ENCODE assay signal across 12 cellular contexts in genomic region chr12:93415723-93416464, GRCh38. TPM values are rescaled to one million over a fixed set of nuclear protein-coding genes. Genes with fewer than 3 reads are reported as not detected.
DNase-seq lines count a peak whose midpoint lies in the region; ATAC-seq and TF ChIP-seq lines count a peak whose summit lies in the region.
"Had no signal": no experiment of that assay in that cellular context is flagged by ENCODE, and none has a peak within 500 bp of the region (broad histone marks: within the 10 kb centered on the region; RNA-seq: fewer than 3 reads in every experiment).

No MANE protein-coding gene starts in this region.

- no peak overlapping the region for H3K4me3 ChIP-seq in fibroblast of mammary gland (ENCODE audit: control insufficient read depth, low read depth, low read length)
- H3K4me3 ChIP-seq: PC-9, tibial nerve had no signal

- H3K4me3 Mint-ChIP-seq in activated CD4-positive, alpha-beta T cell treated with anti-CD3 and anti-CD28 coated beads, Interleukin-2, amount 10 ng/mL, durations not matched to agents 24 days and 14 days = peak overlapping the region; percentile 72

- peak; percentile 56 for DNase-seq in activated CD4-positive, alpha-beta T cell treated with anti-CD3 and anti-CD28 coated beads, Interleukin-2, amount 10 ng/mL, durations not matched to agents 24 days and 14 days
- no peak for DNase-seq in activated CD4-positive, alpha-beta T cell treated with anti-CD3 and anti-CD28 coated beads for 48 hours
- DNase-seq in RPMI7951 (ENCODE audit: low read depth) = peak; percentile 59
- DNase-seq in fibroblast of mammary gland (ENCODE audit: low read depth) = peak; percentile 62
- no peak for DNase-seq in stimulated activated naive CD8-positive, alpha-beta T cell treated with anti-CD3 and anti-CD28 coated beads, Interleukin-15, Interleukin-2, amounts not matched to agents 100 U/mL and 50 U/mL, for 24 hours
- DNase-seq in retina = no peak
- DNase-seq in MV-4-11 (lab: John Stamatoyannopoulos, UW) = no peak
- DNase-seq: hippocampal formation, PC-9 had no signal

- no peak for TF ChIP-seq CTCF in fibroblast of mammary gland (conservative IDR thresholded peaks at IDR 0.05; ENCODE audit: control insufficient read depth, insufficient read depth, low read depth, low read length)

- H3K27me3 Mint-ChIP-seq in activated CD4-positive, alpha-beta T cell treated with anti-CD3 and anti-CD28 coated beads, Interleukin-2, amount 10 ng/mL, durations not matched to agents 24 days and 14 days = no peaks in the 10 kb centered on the region

- H3K36me3 Mint-ChIP-seq in activated CD4-positive, alpha-beta T cell treated with anti-CD3 and anti-CD28 coated beads, Interleukin-2, amount 10 ng/mL, durations not matched to agents 24 days and 14 days (ENCODE audit: low read depth) = peaks cover 28% of the 10 kb centered on the region

- H3K9me3 Mint-ChIP-seq in activated CD4-positive, alpha-beta T cell treated with anti-CD3 and anti-CD28 coated beads, Interleukin-2, amount 10 ng/mL, durations not matched to agents 24 days and 14 days = no peaks in the 10 kb centered on the region

- peaks cover 65% of the 10 kb centered on the region for H3K4me1 Mint-ChIP-seq in activated CD4-positive, alpha-beta T cell treated with anti-CD3 and anti-CD28 coated beads, Interleukin-2, amount 10 ng/mL, durations not matched to agents 24 days and 14 days

- intact Hi-C loops in activated CD4-positive, alpha-beta T cell treated with anti-CD3 and anti-CD28 coated beads, Interleukin-2, amount 10 ng/mL, durations not matched to agents 24 days and 14 days (cut with micrococcal nuclease) = loop anchor here (2.0 to 10.0 kb wide), 4 partner anchors 27 to 689 kb away; partner anchors contain the start of gene EEA1

- ATAC-seq in stimulated activated naive CD8-positive, alpha-beta T cell treated with anti-CD3 and anti-CD28 coated beads, Interleukin-15, Interleukin-2, amounts not matched to agents 100 U/mL and 50 U/mL, for 24 hours = peak; percentile 68
- no peak for ATAC-seq in HG03139 (IDR thresholded peaks at IDR 0.05; ENCODE audit: unreplicated experiment)
- ATAC-seq: sciatic nerve had no signal

- H3K27ac Mint-ChIP-seq in activated CD4-positive, alpha-beta T cell treated with anti-CD3 and anti-CD28 coated beads, Interleukin-2, amount 10 ng/mL, durations not matched to agents 24 days and 14 days = peak overlapping the region; percentile 86

RNA-seq across cellular contexts. Expression of gene UBE2N, which starts 25.9 kb away (rescaled TPM):
- 225 and 243 TPM in 2 replicates for total RNA-seq in activated CD4-positive, alpha-beta T cell treated with anti-CD3 and anti-CD28 coated beads, Interleukin-2, amount 10 ng/mL, durations not matched to agents 24 days and 14 days
- total RNA-seq in RPMI7951 (2014; rRNA removed; shearing (Covaris generic)) = 134 and 160 TPM in 2 replicates

RNA-seq across cellular contexts. Expression of gene NUDT4, which starts 38.2 kb away (rescaled TPM):
- total RNA-seq in activated CD4-positive, alpha-beta T cell treated with anti-CD3 and anti-CD28 coated beads, Interleukin-2, amount 10 ng/mL, durations not matched to agents 24 days and 14 days = 86.6 and 94.5 TPM in 2 replicates
- total RNA-seq in RPMI7951 (2014; rRNA removed; shearing (Covaris generic)) = 36.0 and 40.5 TPM in 2 replicates

RNA-seq across cellular contexts. Expression of gene MRPL42, which starts 51.4 kb away (rescaled TPM):
- total RNA-seq in activated CD4-positive, alpha-beta T cell treated with anti-CD3 and anti-CD28 coated beads, Interleukin-2, amount 10 ng/mL, durations not matched to agents 24 days and 14 days = 92.4 and 96.0 TPM in 2 replicates
- 89.8 and 127 TPM in 2 replicates for total RNA-seq in RPMI7951 (2014; rRNA removed; shearing (Covaris generic))

Comparison
In these comparisons a context has a peak if more than half of its experiments do, and no peak if none do; other contexts are left out.
1. DNase-seq: peak in activated CD4-positive, alpha-beta T cell treated with anti-CD3 and anti-CD28 coated beads, Interleukin-2, amount 10 ng/mL, durations not matched to agents 24 days and 14 days (single experiment), RPMI7951 (single experiment) and fibroblast of mammary gland (single experiment); none in activated CD4-positive, alpha-beta T cell treated with anti-CD3 and anti-CD28 coated beads for 48 hours (single experiment), stimulated activated naive CD8-positive, alpha-beta T cell treated with anti-CD3 and anti-CD28 coated beads, Interleukin-15, Interleukin-2, amounts not matched to agents 100 U/mL and 50 U/mL, for 24 hours (single experiment), retina (single experiment) and MV-4-11 (single experiment).